ENCODE assay signal across 18 cellular contexts in the genomic region with DNA sequence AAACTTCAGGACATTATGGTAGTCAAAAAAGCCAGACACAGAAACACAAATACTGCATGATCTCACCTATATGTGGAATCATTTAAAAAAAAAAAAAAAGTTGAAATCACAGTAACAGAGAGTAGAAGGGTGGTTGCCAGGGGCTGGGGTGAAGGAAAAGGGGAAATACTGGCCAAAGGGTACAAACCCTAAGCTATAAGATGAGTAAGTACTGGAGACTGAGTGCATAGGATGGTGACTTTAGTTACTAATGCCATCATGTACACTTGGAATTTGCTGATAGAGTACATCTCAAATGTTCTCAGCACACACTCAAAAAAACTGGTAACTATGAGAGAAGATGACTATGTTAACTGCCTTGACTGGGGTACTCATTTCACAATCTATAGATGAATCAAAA. TPM values are rescaled to one million over a fixed set of nuclear protein-coding genes. Genes with fewer than 3 reads are reported as not detected.
DNase-seq lines count a peak whose midpoint lies in the region; ATAC-seq and TF ChIP-seq lines count a peak whose summit lies in the region.
"Had no signal": no experiment of that assay in that cellular context is flagged by ENCODE, and none has a peak within 500 bp of the region (broad histone marks: within the 10 kb centered on the region; RNA-seq: fewer than 3 reads in every experiment).

No MANE protein-coding gene starts in this region.

- H3K9me3 Mint-ChIP-seq in activated CD4-positive, alpha-beta T cell treated with anti-CD3 and anti-CD28 coated beads, Interleukin-2, amount 10 ng/mL, durations not matched to agents 24 days and 14 days, result no peaks in the 10 kb centered on the region
- no peaks in the 10 kb centered on the region for H3K9me3 Mint-ChIP-seq in activated T-helper 2 cell treated with anti-CD3 and anti-CD28 coated beads, Interferon-gamma antibody, Interleukin-2, Interleukin-4, amounts not matched to agents 10 μg/mL and 5 μg/mL and 100 μg/mL, durations not matched to agents 14 hours and 24 hours and 36 hours
- H3K9me3 Mint-ChIP-seq in endothelial cell (ENCODE audit: unreplicated experiment), result no peaks in the 10 kb centered on the region
- H3K9me3 Mint-ChIP-seq in stimulated activated effector memory CD8-positive, alpha-beta T cell treated with anti-CD3 and anti-CD28 coated beads, Interleukin-12 subunit alpha, Interleukin-12 subunit beta, amount 100 ng/mL, for 72 hours, result no peaks in the 10 kb centered on the region
- H3K9me3 Mint-ChIP-seq: GM23338, H9 had no signal

- no peak overlapping the region for H3K4me3 Mint-ChIP-seq in activated CD4-positive, alpha-beta T cell treated with anti-CD3 and anti-CD28 coated beads, Interleukin-2, amount 10 ng/mL, durations not matched to agents 24 days and 14 days
- no peak overlapping the region for H3K4me3 Mint-ChIP-seq in activated T-helper 2 cell treated with anti-CD3 and anti-CD28 coated beads, Interferon-gamma antibody, Interleukin-2, Interleukin-4, amounts not matched to agents 10 μg/mL and 5 μg/mL and 100 μg/mL, durations not matched to agents 14 hours and 24 hours and 36 hours (ENCODE audit: low read depth)
- no peak overlapping the region for H3K4me3 Mint-ChIP-seq in endothelial cell (ENCODE audit: unreplicated experiment)
- no peak overlapping the region for H3K4me3 Mint-ChIP-seq in stimulated activated effector memory CD8-positive, alpha-beta T cell treated with anti-CD3 and anti-CD28 coated beads, Interleukin-12 subunit alpha, Interleukin-12 subunit beta, amount 100 ng/mL, for 72 hours
- H3K4me3 Mint-ChIP-seq: CD4-positive, alpha-beta memory T cell; GM23338; H9 had no signal

- no peaks in the 10 kb centered on the region for H3K27me3 ChIP-seq in ascending aorta
- H3K27me3 ChIP-seq in lower lobe of right lung (ENCODE audit: low read depth), result peaks cover 7% of the 10 kb centered on the region

- peaks cover 19% of the 10 kb centered on the region for H3K4me1 Mint-ChIP-seq in activated CD4-positive, alpha-beta T cell treated with anti-CD3 and anti-CD28 coated beads, Interleukin-2, amount 10 ng/mL, durations not matched to agents 24 days and 14 days
- H3K4me1 Mint-ChIP-seq in activated T-helper 2 cell treated with anti-CD3 and anti-CD28 coated beads, Interferon-gamma antibody, Interleukin-2, Interleukin-4, amounts not matched to agents 10 μg/mL and 5 μg/mL and 100 μg/mL, durations not matched to agents 14 hours and 24 hours and 36 hours (ENCODE audit: low read depth), result peaks cover 62% of the 10 kb centered on the region
- peaks cover 30% of the 10 kb centered on the region for H3K4me1 Mint-ChIP-seq in endothelial cell (ENCODE audit: unreplicated experiment)
- no peaks in the 10 kb centered on the region for H3K4me1 Mint-ChIP-seq in stimulated activated effector memory CD8-positive, alpha-beta T cell treated with anti-CD3 and anti-CD28 coated beads, Interleukin-12 subunit alpha, Interleukin-12 subunit beta, amount 100 ng/mL, for 72 hours

- H3K4me1 ChIP-seq in ascending aorta (peaks cover 9 to 37% of the 10 kb centered on the region in 2 donors), lower lobe of right lung (peaks cover 26% of the 10 kb centered on the region)

- peaks cover 46% of the 10 kb centered on the region for H3K27me3 Mint-ChIP-seq in activated CD4-positive, alpha-beta T cell treated with anti-CD3 and anti-CD28 coated beads, Interleukin-2, amount 10 ng/mL, durations not matched to agents 24 days and 14 days
- H3K27me3 Mint-ChIP-seq in activated T-helper 2 cell treated with anti-CD3 and anti-CD28 coated beads, Interferon-gamma antibody, Interleukin-2, Interleukin-4, amounts not matched to agents 10 μg/mL and 5 μg/mL and 100 μg/mL, durations not matched to agents 14 hours and 24 hours and 36 hours (ENCODE audit: low read depth), result no peaks in the 10 kb centered on the region
- peaks cover 2% of the 10 kb centered on the region for H3K27me3 Mint-ChIP-seq in endothelial cell (ENCODE audit: unreplicated experiment)

- intact Hi-C loops in activated CD4-positive, alpha-beta T cell treated with anti-CD3 and anti-CD28 coated beads, Interleukin-2, amount 10 ng/mL, durations not matched to agents 24 days and 14 days (cut with micrococcal nuclease), result no loop called here
- intact Hi-C loops in activated T-helper 2 cell treated with anti-CD3 and anti-CD28 coated beads, Interferon-gamma antibody, Interleukin-2, Interleukin-4, amounts not matched to agents 10 μg/mL and 5 μg/mL and 100 μg/mL, durations not matched to agents 14 hours and 24 hours and 36 hours (cut with micrococcal nuclease), result loop anchor here (5.0 kb wide), 1 partner anchor 223 kb away; no protein-coding TSS in a partner anchor
- intact Hi-C loops in ascending aorta (cut with DNase I) (loop anchor here (2.0 kb wide), 2 partner anchors 19 to 39 kb away; a partner anchor contains a TSS), lower lobe of right lung (cut with DNase I) (no loop called here)

- no peak for DNase-seq in activated CD4-positive, alpha-beta T cell treated with anti-CD3 and anti-CD28 coated beads, Interleukin-2, amount 10 ng/mL, durations not matched to agents 24 days and 14 days
- DNase-seq in activated CD4-positive, alpha-beta T cell treated with anti-CD3 and anti-CD28 coated beads, Interleukin-2, amount 50 U/mL, for 4 hours, result no peak
- DNase-seq in activated T-helper 2 cell treated with anti-CD3 and anti-CD28 coated beads, Interferon-gamma antibody, Interleukin-2, Interleukin-4, amounts not matched to agents 10 μg/mL and 5 μg/mL and 100 μg/mL, durations not matched to agents 14 hours and 24 hours and 36 hours (ENCODE audit: low spot score), result no peak
- DNase-seq in endothelial cell (ENCODE audit: low spot score), result no peak
- DNase-seq in stimulated activated effector memory CD8-positive, alpha-beta T cell treated with anti-CD3 and anti-CD28 coated beads, Interleukin-12 subunit alpha, Interleukin-12 subunit beta, amount 100 ng/mL, for 72 hours (ENCODE audit: low spot score in 2 of 2), result no peak
- no peak for DNase-seq in ascending aorta (ENCODE audit: low spot score in 2 of 2)
- DNase-seq in lower lobe of right lung, result no peak
- DNase-seq: C1 segment of cervical spinal cord; Calu3; CD4-positive, alpha-beta memory T cell; COR-L47; DMS53; DMS79 treated with DMSO at 0.1 percent for 48 hours; GF-D8; H9 had no signal

- H3K9me3 ChIP-seq in ascending aorta, result no peaks in the 10 kb centered on the region
- H3K9me3 ChIP-seq in lower lobe of right lung, result no peaks in the 10 kb centered on the region

- H3K4me3 ChIP-seq in ascending aorta, result no peak overlapping the region
- no peak overlapping the region for H3K4me3 ChIP-seq in lower lobe of right lung
- H3K4me3 ChIP-seq: GM23338 had no signal

- H3K27ac ChIP-seq in ascending aorta (no peak overlapping the region), lower lobe of right lung (no peak overlapping the region)

- peak overlapping the region; percentile 43 for H3K27ac Mint-ChIP-seq in activated CD4-positive, alpha-beta T cell treated with anti-CD3 and anti-CD28 coated beads, Interleukin-2, amount 10 ng/mL, durations not matched to agents 24 days and 14 days
- peak overlapping the region; percentile 4 for H3K27ac Mint-ChIP-seq in activated T-helper 2 cell treated with anti-CD3 and anti-CD28 coated beads, Interferon-gamma antibody, Interleukin-2, Interleukin-4, amounts not matched to agents 10 μg/mL and 5 μg/mL and 100 μg/mL, durations not matched to agents 14 hours and 24 hours and 36 hours
- H3K27ac Mint-ChIP-seq in endothelial cell (ENCODE audit: unreplicated experiment), result peak overlapping the region; percentile 66
- no peak overlapping the region for H3K27ac Mint-ChIP-seq in stimulated activated effector memory CD8-positive, alpha-beta T cell treated with anti-CD3 and anti-CD28 coated beads, Interleukin-12 subunit alpha, Interleukin-12 subunit beta, amount 100 ng/mL, for 72 hours
- H3K27ac Mint-ChIP-seq: CD4-positive, alpha-beta memory T cell; GM23338; H9 had no signal

- H3K36me3 Mint-ChIP-seq in activated CD4-positive, alpha-beta T cell treated with anti-CD3 and anti-CD28 coated beads, Interleukin-2, amount 10 ng/mL, durations not matched to agents 24 days and 14 days (ENCODE audit: low read depth), result no peaks in the 10 kb centered on the region
- H3K36me3 Mint-ChIP-seq in activated T-helper 2 cell treated with anti-CD3 and anti-CD28 coated beads, Interferon-gamma antibody, Interleukin-2, Interleukin-4, amounts not matched to agents 10 μg/mL and 5 μg/mL and 100 μg/mL, durations not matched to agents 14 hours and 24 hours and 36 hours (ENCODE audit: low read depth), result peaks cover 33% of the 10 kb centered on the region
- H3K36me3 Mint-ChIP-seq in endothelial cell (ENCODE audit: low read depth, unreplicated experiment), result peaks cover 61% of the 10 kb centered on the region
- H3K36me3 Mint-ChIP-seq in stimulated activated effector memory CD8-positive, alpha-beta T cell treated with anti-CD3 and anti-CD28 coated beads, Interleukin-12 subunit alpha, Interleukin-12 subunit beta, amount 100 ng/mL, for 72 hours, result no peaks in the 10 kb centered on the region
- H3K36me3 Mint-ChIP-seq: CD4-positive, alpha-beta memory T cell had no signal

- TF ChIP-seq CTCF in endothelial cell (IDR thresholded peaks at IDR 0.05; ENCODE audit: unreplicated experiment) (no peak), ascending aorta (IDR thresholded peaks at IDR 0.05) (no peak), lower lobe of right lung (IDR thresholded peaks at IDR 0.05) (no peak)

- ATAC-seq in stimulated activated effector memory CD8-positive, alpha-beta T cell treated with anti-CD3 and anti-CD28 coated beads, Interleukin-12 subunit alpha, Interleukin-12 subunit beta, amount 100 ng/mL, for 72 hours, result peak; percentile 48
- no peak for ATAC-seq in lower lobe of right lung
- ATAC-seq: GM23338, HCT116 had no signal

- H3K36me3 ChIP-seq in ascending aorta (peaks cover 0 to 10% of the 10 kb centered on the region in 2 donors), lower lobe of right lung (peaks cover 29% of the 10 kb centered on the region)

RNA-seq across cellular contexts. Expression of a gene that starts 39.9 kb away (rescaled TPM):
- 0.19 and 0.21 TPM in 2 replicates for total RNA-seq in activated CD4-positive, alpha-beta T cell treated with anti-CD3 and anti-CD28 coated beads, Interleukin-2, amount 10 ng/mL, durations not matched to agents 24 days and 14 days
- total RNA-seq in activated T-helper 2 cell treated with anti-CD3 and anti-CD28 coated beads, Interferon-gamma antibody, Interleukin-2, Interleukin-4, amounts not matched to agents 10 μg/mL and 5 μg/mL and 100 μg/mL, durations not matched to agents 14 hours and 24 hours and 36 hours, result 3.4 and 3.7 TPM in 2 replicates
- total RNA-seq in endothelial cell (ENCODE audit: unreplicated experiment) (234 TPM), ascending aorta (82.8 TPM), lower lobe of right lung (101 TPM)
- total RNA-seq: CD4-positive, alpha-beta memory T cell; G401 had no signal

Comparison
In these comparisons a context has a peak if more than half of its experiments do, and no peak if none do; other contexts are left out.
1. RNA of a gene that starts 39.9 kb away (total RNA-seq): 234 TPM in endothelial cell (single experiment), 101 TPM in lower lobe of right lung (single experiment) and 82.8 TPM in ascending aorta (single experiment); 3.4 to 3.7 TPM in activated T-helper 2 cell treated with anti-CD3 and anti-CD28 coated beads, Interferon-gamma antibody, Interleukin-2, Interleukin-4, amounts not matched to agents 10 μg/mL and 5 μg/mL and 100 μg/mL, durations not matched to agents 14 hours and 24 hours and 36 hours and 0.19 to 0.21 TPM in activated CD4-positive, alpha-beta T cell treated with anti-CD3 and anti-CD28 coated beads, Interleukin-2, amount 10 ng/mL, durations not matched to agents 24 days and 14 days; every median in the first group is over 10 times any median in the second.
2. intact Hi-C loops: an anchor here in activated T-helper 2 cell treated with anti-CD3 and anti-CD28 coated beads, Interferon-gamma antibody, Interleukin-2, Interleukin-4, amounts not matched to agents 10 μg/mL and 5 μg/mL and 100 μg/mL, durations not matched to agents 14 hours and 24 hours and 36 hours (5.0 kb wide) and ascending aorta (2.0 kb wide); none called in activated CD4-positive, alpha-beta T cell treated with anti-CD3 and anti-CD28 coated beads, Interleukin-2, amount 10 ng/mL, durations not matched to agents 24 days and 14 days and lower lobe of right lung.